Comparison of ENCODE assay signal across 35 cellular contexts in genomic region chr14:56000846-56001245, GRCh38.
"Had no signal": no experiment of that assay in that cellular context is flagged by ENCODE, and none has a peak within 500 bp of the region (broad histone marks: within the 10 kb centered on the region; RNA-seq: fewer than 3 reads in every experiment).

No MANE protein-coding gene starts in this region.

- DNase-seq: activated B cell treated with CpG ODN at 0.5 μM for 24 hours; activated CD4-positive, alpha-beta memory T cell treated with anti-CD3 and anti-CD28 coated beads for 36 hours; activated CD4-positive, alpha-beta T cell treated with anti-CD3 and anti-CD28 coated beads for 36 hours; activated CD4-positive, alpha-beta T cell treated with anti-CD3 and anti-CD28 coated beads, Interleukin-2, amount 10 ng/mL, durations not matched to agents 24 days and 14 days; activated CD8-positive, alpha-beta memory T cell treated with anti-CD3 and anti-CD28 coated beads, Interleukin-2, amount 10 ng/mL, durations not matched to agents 7 days and 5 days; activated CD8-positive, alpha-beta memory T cell treated with anti-CD3 and anti-CD28 coated beads, Interleukin-2, amount 50 U/mL, for 4 hours; activated CD8-positive, alpha-beta T cell treated with anti-CD3 and anti-CD28 coated beads, Interleukin-2, amount 10 ng/mL, durations not matched to agents 7 days and 5 days; activated effector memory CD4-positive, alpha-beta T cell treated with anti-CD3 and anti-CD28 coated beads, Interleukin-2, amount 50 U/mL, for 16 hours; activated naive CD4-positive, alpha-beta T cell treated with anti-CD3 and anti-CD28 coated beads for 36 hours; activated T-cell treated with anti-CD3 and anti-CD28 coated beads, Interleukin-2, amount 50 U/mL, for 1 hour; activated T-cell treated with anti-CD3 and anti-CD28 coated beads, Interleukin-2, amount 50 U/mL, for 48 hours; amygdala; aorta; dorsolateral prefrontal cortex; effector memory CD4-positive, alpha-beta T cell; endodermal cell; foreskin fibroblast; head of caudate nucleus; hippocampal formation; T-helper 17 cell; T1000; WERI-Rb-1 had no signal

- H3K27ac Mint-ChIP-seq: activated B cell treated with CpG ODN at 0.5 μM for 24 hours; activated CD4-positive, alpha-beta memory T cell treated with anti-CD3 and anti-CD28 coated beads for 36 hours; activated CD4-positive, alpha-beta T cell treated with anti-CD3 and anti-CD28 coated beads for 36 hours; activated CD4-positive, alpha-beta T cell treated with anti-CD3 and anti-CD28 coated beads, Interleukin-2, amount 10 ng/mL, durations not matched to agents 24 days and 14 days; activated CD8-positive, alpha-beta memory T cell treated with anti-CD3 and anti-CD28 coated beads, Interleukin-2, amount 10 ng/mL, durations not matched to agents 7 days and 5 days; activated CD8-positive, alpha-beta T cell treated with anti-CD3 and anti-CD28 coated beads, Interleukin-2, amount 10 ng/mL, durations not matched to agents 7 days and 5 days; activated naive CD4-positive, alpha-beta T cell treated with anti-CD3 and anti-CD28 coated beads for 36 hours; activated naive CD8-positive, alpha-beta T cell; activated T-helper 1 cell treated with anti-CD3 and anti-CD28 coated beads, Interleukin-12 subunit alpha, Interleukin-12 subunit beta, Interleukin-2, Interleukin-4 antibody, amounts not matched to agents 30 ng/mL and 10 ng/mL and 1 ng/mL, durations not matched to agents 14 hours and 24 hours and 36 hours; activated T-helper 2 cell treated with anti-CD3 and anti-CD28 coated beads, Interferon-gamma antibody, Interleukin-2, Interleukin-4, amounts not matched to agents 10 μg/mL and 5 μg/mL and 100 μg/mL, durations not matched to agents 14 hours and 24 hours and 36 hours; brain; dendritic cell treated with granulocyte-macrophage colony-stimulating factor and Interleukin-4, amounts not matched to agents 40 ng/mL and 50 ng/mL, for 4 days; endodermal cell; T-helper 17 cell; T-helper 2 cell treated with Interferon-gamma antibody and Interleukin-4, amounts not matched to agents 5 μg/mL and 100 μg/mL, for 36 hours had no signal

- H3K9me3 Mint-ChIP-seq: activated B cell treated with CpG ODN at 0.5 μM for 24 hours; central memory CD8-positive, alpha-beta T cell; dendritic cell treated with granulocyte-macrophage colony-stimulating factor and Interleukin-4, amounts not matched to agents 40 ng/mL and 50 ng/mL, for 4 days had no signal

- FAIRE-seq: frontal cortex had no signal

- H3K36me3 ChIP-seq: breast epithelium, cardiac muscle cell, WERI-Rb-1 had no signal

- H3K4me3 Mint-ChIP-seq: activated B cell treated with CpG ODN at 0.5 μM for 24 hours; activated CD4-positive, alpha-beta memory T cell treated with anti-CD3 and anti-CD28 coated beads for 36 hours; activated CD4-positive, alpha-beta T cell treated with anti-CD3 and anti-CD28 coated beads for 36 hours; activated CD4-positive, alpha-beta T cell treated with anti-CD3 and anti-CD28 coated beads, Interleukin-2, amount 10 ng/mL, durations not matched to agents 24 days and 14 days; activated CD8-positive, alpha-beta memory T cell treated with anti-CD3 and anti-CD28 coated beads, Interleukin-2, amount 10 ng/mL, durations not matched to agents 7 days and 5 days; activated CD8-positive, alpha-beta T cell treated with anti-CD3 and anti-CD28 coated beads, Interleukin-2, amount 10 ng/mL, durations not matched to agents 7 days and 5 days; activated naive CD4-positive, alpha-beta T cell treated with anti-CD3 and anti-CD28 coated beads for 36 hours; activated naive CD8-positive, alpha-beta T cell; activated T-helper 1 cell treated with anti-CD3 and anti-CD28 coated beads, Interleukin-12 subunit alpha, Interleukin-12 subunit beta, Interleukin-2, Interleukin-4 antibody, amounts not matched to agents 30 ng/mL and 10 ng/mL and 1 ng/mL, durations not matched to agents 14 hours and 24 hours and 36 hours; brain; central memory CD8-positive, alpha-beta T cell; dendritic cell treated with granulocyte-macrophage colony-stimulating factor and Interleukin-4, amounts not matched to agents 40 ng/mL and 50 ng/mL, for 4 days; endodermal cell; T-helper 17 cell; T-helper 2 cell treated with Interferon-gamma antibody and Interleukin-4, amounts not matched to agents 5 μg/mL and 100 μg/mL, for 36 hours had no signal

- H3K9me3 ChIP-seq: breast epithelium had no signal

- ATAC-seq: activated CD4-positive, alpha-beta T cell treated with anti-CD3 and anti-CD28 coated beads for 36 hours; activated CD4-positive, CD25-positive, alpha-beta regulatory T cell treated with anti-CD3 and anti-CD28 coated beads, Interleukin-2, amount 50 U/mL, for 24 hours; activated CD8-positive, alpha-beta memory T cell treated with anti-CD3 and anti-CD28 coated beads, Interleukin-2, amount 10 ng/mL, durations not matched to agents 7 days and 5 days; activated CD8-positive, alpha-beta T cell treated with anti-CD3 and anti-CD28 coated beads, Interleukin-2, amount 10 ng/mL, durations not matched to agents 7 days and 5 days; esophagus mucosa; T-helper 17 cell had no signal

- H3K4me1 ChIP-seq: breast epithelium had no signal

- H3K27ac ChIP-seq: breast epithelium, cardiac muscle cell, coronary artery, dorsolateral prefrontal cortex, WERI-Rb-1 had no signal

- H3K4me3 ChIP-seq: breast epithelium, cardiac muscle cell, coronary artery, dorsolateral prefrontal cortex had no signal

- H3K27me3 ChIP-seq: breast epithelium, cardiac muscle cell, dorsolateral prefrontal cortex had no signal

- H3K36me3 Mint-ChIP-seq: activated naive CD8-positive, alpha-beta T cell; brain had no signal
